14 cellular contexts compared by ENCODE assay signal in the genomic region with DNA sequence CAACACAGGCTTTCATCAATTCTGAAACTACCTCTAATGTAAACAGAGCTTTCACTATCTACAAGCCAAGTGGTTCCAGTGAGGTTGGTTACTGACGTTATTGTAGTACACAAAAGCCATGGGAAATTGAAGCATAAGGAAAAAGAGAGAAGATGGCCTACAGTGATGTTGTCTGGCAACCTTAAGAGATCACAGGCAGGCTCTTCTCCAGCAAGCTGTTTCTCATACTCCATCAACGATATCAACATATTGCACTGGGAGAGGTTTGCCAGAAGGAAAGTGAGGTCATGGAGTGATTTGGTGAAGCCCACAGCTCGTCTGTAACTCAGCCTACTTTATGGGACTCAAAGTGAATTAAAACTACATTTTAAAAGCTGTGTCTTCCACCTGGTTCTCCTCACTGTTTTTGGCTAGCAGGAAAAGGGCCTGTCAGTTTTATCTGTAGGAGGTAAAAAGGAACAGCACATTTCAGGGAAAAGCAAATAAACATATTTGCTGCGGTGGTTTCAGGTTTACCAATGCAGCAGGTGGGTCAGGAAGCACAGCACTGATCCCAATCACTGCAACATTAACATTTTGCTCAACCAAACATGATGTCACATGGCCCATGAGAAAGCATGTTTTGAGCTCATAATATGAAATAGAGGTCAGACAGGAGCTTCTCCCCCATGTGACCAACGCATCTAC.
DNase-seq lines count a peak whose midpoint lies in the region; ATAC-seq and TF ChIP-seq lines count a peak whose summit lies in the region.
"Had no signal": no experiment of that assay in that cellular context is flagged by ENCODE, and none has a peak within 500 bp of the region (broad histone marks: within the 10 kb centered on the region; RNA-seq: fewer than 3 reads in every experiment).

No MANE protein-coding gene starts in this region.

- no peak overlapping the region for H3K4me3 Mint-ChIP-seq in endodermal cell
- H3K4me3 Mint-ChIP-seq: CD4-positive, CD25-positive, alpha-beta regulatory T cell had no signal

- peaks cover 32% of the 10 kb centered on the region for H3K4me1 ChIP-seq in endodermal cell (ENCODE audit: control insufficient read depth, insufficient read depth, low read length)
- peaks cover 0 to 39% (median 32%) of the 10 kb centered on the region in 4 donors for H3K4me1 ChIP-seq in sigmoid colon

- no peak for ATAC-seq in GM18909 (IDR thresholded peaks at IDR 0.05; ENCODE audit: poor library complexity, unreplicated experiment)
- ATAC-seq: gastrocnemius medialis had no signal

- peaks cover 68% of the 10 kb centered on the region for H3K4me1 Mint-ChIP-seq in endodermal cell
- H3K4me1 Mint-ChIP-seq: CD4-positive, CD25-positive, alpha-beta regulatory T cell had no signal

- H3K27me3 ChIP-seq in endodermal cell (ENCODE audit: control insufficient read depth, insufficient read depth, low read length, poor library complexity, severe bottlenecking) (no peaks in the 10 kb centered on the region), sigmoid colon (no peaks in the 10 kb centered on the region)
- H3K27me3 ChIP-seq: gastrocnemius medialis had no signal

- no peaks in the 10 kb centered on the region for H3K36me3 Mint-ChIP-seq in endodermal cell (ENCODE audit: low read depth)

- peak overlapping the region; percentile 26 for H3K27ac Mint-ChIP-seq in endodermal cell
- H3K27ac Mint-ChIP-seq: CD4-positive, CD25-positive, alpha-beta regulatory T cell had no signal

- H3K9ac ChIP-seq in endodermal cell (ENCODE audit: extremely low read depth, low read length, poor library complexity, severe bottlenecking), result no peak overlapping the region

- DNase-seq in NCI-H1092 treated with DMSO at 0.1 percent for 48 hours (lab: John Stamatoyannopoulos, UW) (peak; percentile 49), NCI-H69 (lab: John Stamatoyannopoulos, UW) (peak; percentile 10), endodermal cell (no peak), sigmoid colon (no peak), NCI-H1436 (lab: John Stamatoyannopoulos, UW) (no peak), HK-2 (ENCODE audit: unreplicated experiment) (no peak)
- DNase-seq: activated naive CD4-positive, alpha-beta T cell treated with anti-CD3 and anti-CD28 coated beads, Interleukin-2, amount 50 U/mL, for 16 hours; CD4-positive, CD25-positive, alpha-beta regulatory T cell; gastrocnemius medialis; H7; NCI-H1436 treated with DMSO at 0.1 percent for 48 hours had no signal

- TF ChIP-seq EP300 in sigmoid colon (IDR thresholded peaks at IDR 0.05), result no peak

- TF ChIP-seq CTCF in endodermal cell (conservative IDR thresholded peaks at IDR 0.05) (no peak), sigmoid colon (IDR thresholded peaks at IDR 0.05) (no peak)

- no peaks in the 10 kb centered on the region for H3K9me3 Mint-ChIP-seq in endodermal cell
- H3K9me3 Mint-ChIP-seq: CD4-positive, CD25-positive, alpha-beta regulatory T cell had no signal

- intact Hi-C loops in sigmoid colon (cut with DNase I), result loop anchor here (10.0 kb wide), 1 partner anchor 267 kb away; the partner anchor contains the start of gene LHFPL2

- H3K27ac ChIP-seq in endodermal cell (ENCODE audit: low read depth, low read length), result no peak overlapping the region
- peak overlapping the region; percentile 12 to 71 (median 44) for H3K27ac ChIP-seq in sigmoid colon
- H3K27ac ChIP-seq: gastrocnemius medialis, thoracic aorta had no signal

- no peaks in the 10 kb centered on the region for H3K27me3 Mint-ChIP-seq in endodermal cell (ENCODE audit: insufficient read depth)
- H3K27me3 Mint-ChIP-seq: CD4-positive, CD25-positive, alpha-beta regulatory T cell had no signal

- no peak for TF ChIP-seq POLR2A in sigmoid colon (IDR thresholded peaks at IDR 0.05)

- peaks cover 5% of the 10 kb centered on the region for H3K9me3 ChIP-seq in endodermal cell (ENCODE audit: control insufficient read depth, low read length)
- H3K9me3 ChIP-seq in sigmoid colon, result no peaks in the 10 kb centered on the region
- H3K9me3 ChIP-seq: gastrocnemius medialis, thoracic aorta had no signal

- H3K36me3 ChIP-seq in endodermal cell (ENCODE audit: control insufficient read depth, insufficient read depth, low read length), result no peaks in the 10 kb centered on the region
- H3K36me3 ChIP-seq in sigmoid colon, result no peaks in the 10 kb centered on the region
- H3K36me3 ChIP-seq: gastrocnemius medialis, thoracic aorta had no signal

- H3K4me3 ChIP-seq in endodermal cell (ENCODE audit: low read length), result no peak overlapping the region
- no peak overlapping the region for H3K4me3 ChIP-seq in sigmoid colon
- H3K4me3 ChIP-seq: gastrocnemius medialis, smooth muscle cell, thoracic aorta had no signal

- 91 to 100% methylated on average over 3 to 5 of the region's 5 CpGs for WGBS in endodermal cell (ENCODE audit: insufficient coverage in 1 of 2, insufficient read length in 1 of 2), 2 experiments
- WGBS in sigmoid colon, 2 donors, result 73% methylated on average over 5 of the region's 5 CpGs

Comparison
In these comparisons a context has a peak if more than half of its experiments do, and no peak if none do; other contexts are left out.
1. DNase-seq: peak in NCI-H1092 treated with DMSO at 0.1 percent for 48 hours (single experiment) and NCI-H69 (single experiment); none in endodermal cell (single experiment), sigmoid colon (single experiment), NCI-H1436 (single experiment) and HK-2 (single experiment).